Comparison of ENCODE assay signal across 18 cellular contexts in the genomic region with DNA sequence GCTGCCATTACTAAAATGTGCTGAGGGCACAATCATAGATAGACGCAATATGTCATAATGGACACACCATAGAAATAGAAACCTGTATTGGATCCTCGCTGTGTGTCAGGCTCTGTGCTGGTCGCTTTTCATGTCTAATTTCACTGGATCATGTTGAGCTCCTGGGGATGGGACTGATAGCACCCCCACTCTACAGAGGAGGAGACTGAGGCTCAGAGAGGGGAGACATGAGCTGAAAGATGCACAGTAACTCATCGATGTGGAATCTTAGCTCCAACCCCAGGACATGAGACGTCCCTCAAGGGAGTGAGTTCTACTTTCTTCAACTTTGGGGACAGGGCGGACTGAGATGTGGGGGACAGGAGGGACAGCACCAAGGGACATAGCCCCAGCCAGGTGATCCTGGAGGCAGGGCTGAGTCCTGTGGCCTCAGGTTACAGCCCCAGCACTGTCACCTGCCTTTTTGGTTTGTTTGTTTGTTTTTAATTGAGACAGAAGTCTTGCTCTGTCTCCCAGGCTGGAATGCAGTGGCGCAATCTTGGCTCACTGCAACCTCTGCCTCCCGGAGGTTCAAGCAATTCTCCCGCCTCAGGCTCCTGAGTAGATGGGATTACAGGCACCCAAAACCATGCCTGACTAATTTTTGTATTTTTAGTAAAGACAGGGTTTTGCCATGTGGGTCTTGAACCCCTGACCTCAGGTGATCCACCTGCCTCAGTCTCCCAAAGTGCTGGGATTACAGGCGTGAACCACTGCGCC. TPM values are rescaled to one million over a fixed set of nuclear protein-coding genes. Genes with fewer than 3 reads are reported as not detected.
DNase-seq lines count a peak whose midpoint lies in the region; ATAC-seq and TF ChIP-seq lines count a peak whose summit lies in the region.
"Had no signal": no experiment of that assay in that cellular context is flagged by ENCODE, and none has a peak within 500 bp of the region (broad histone marks: within the 10 kb centered on the region; RNA-seq: fewer than 3 reads in every experiment).

No MANE protein-coding gene starts in this region.

- H3K79me2 ChIP-seq in mesendoderm (ENCODE audit: control insufficient read depth, insufficient read depth, low read length), result no peaks in the 10 kb centered on the region

- no peak overlapping the region for H2BK120ac ChIP-seq in mesendoderm (ENCODE audit: low read depth, low read length)

- H3K4me3 ChIP-seq in breast epithelium (no peak overlapping the region), mesendoderm (ENCODE audit: low read length) (no peak overlapping the region)
- H3K4me3 ChIP-seq: gastrocnemius medialis, SK-N-MC had no signal

- no peak overlapping the region for H3K4me2 ChIP-seq in mesendoderm (ENCODE audit: low read length)

- H3K18ac ChIP-seq in mesendoderm (ENCODE audit: low read length), result no peak overlapping the region

- H3K4ac ChIP-seq in mesendoderm (ENCODE audit: low read depth, low read length), result no peak overlapping the region

- WGBS in mesendoderm (ENCODE audit: extremely low coverage, insufficient coverage, low lambda C conversion rate), result no CpG with 5 or more reads among the region's 11 CpGs

- no peak overlapping the region for H3K56ac ChIP-seq in mesendoderm (ENCODE audit: low read length)

- no peak overlapping the region for H3K23ac ChIP-seq in mesendoderm (ENCODE audit: low read length)

- no peaks in the 10 kb centered on the region for H3K79me1 ChIP-seq in mesendoderm (ENCODE audit: low read length)

- H4K5ac ChIP-seq in mesendoderm (ENCODE audit: low read length), result no peak overlapping the region

- H3K4me1 ChIP-seq in breast epithelium (peaks cover 0 to 3% of the 10 kb centered on the region in 2 donors), mesendoderm (ENCODE audit: control insufficient read depth, low read depth, low read length) (no peaks in the 10 kb centered on the region)
- H3K4me1 ChIP-seq: gastrocnemius medialis had no signal

- intact Hi-C loops in breast epithelium (cut with DNase I; ENCODE audit: low total_unique reads), result loop anchor here (5.0 kb wide), 1 partner anchor 1760 kb away; no protein-coding TSS in a partner anchor

- DNase-seq in Caki2 (ENCODE audit: low read depth), result peak; percentile 41
- DNase-seq in breast epithelium (ENCODE audit: low spot score in 2 of 2), result peak in 1 of 2 donors; percentile 74
- peak; percentile 43 for DNase-seq in mesendoderm
- no peak for DNase-seq in GM20000 (ENCODE audit: low spot score)
- DNase-seq in NCI-H82 (lab: John Stamatoyannopoulos, UW), result no peak
- DNase-seq in activated CD4-positive, alpha-beta T cell treated with anti-CD3 and anti-CD28 coated beads, Interleukin-2, amount 50 U/mL, for 4 hours, result no peak
- DNase-seq: activated CD4-positive, alpha-beta T cell treated with anti-CD3 and anti-CD28 coated beads for 36 hours; activated gamma-delta T cell treated with Interleukin-2 at 50 U/mL for 16 hours; aorta; gastrocnemius medialis; H9; NCI-H2029; NCI-H526; T1000 had no signal

- no peak overlapping the region for H2BK15ac ChIP-seq in mesendoderm (replicated peaks; ENCODE audit: low read depth)

- H3K36me3 ChIP-seq in breast epithelium (no peaks in the 10 kb centered on the region), mesendoderm (ENCODE audit: control insufficient read depth, insufficient read depth, low read length) (no peaks in the 10 kb centered on the region)
- H3K36me3 ChIP-seq: gastrocnemius medialis had no signal

- no peak for TF ChIP-seq RAD21 in Ishikawa (IDR thresholded peaks at IDR 0.05; ENCODE audit: low read depth)

- TF ChIP-seq CTCF in breast epithelium (IDR thresholded peaks at IDR 0.05), result no peak
- no peak for TF ChIP-seq CTCF in GM20000 (IDR thresholded peaks at IDR 0.05; ENCODE audit: extremely low read depth, missing control alignments)

- no peak overlapping the region for H4K8ac ChIP-seq in mesendoderm (ENCODE audit: low read depth, low read length)

- TF ChIP-seq POLR2A in breast epithelium (IDR thresholded peaks at IDR 0.05), result no peak

- H2AK5ac ChIP-seq in mesendoderm (ENCODE audit: low read length), result no peak overlapping the region

- no peaks in the 10 kb centered on the region for H3K9me3 ChIP-seq in breast epithelium
- H3K9me3 ChIP-seq: gastrocnemius medialis had no signal

- no peak for TF ChIP-seq EP300 in Ishikawa (IDR thresholded peaks at IDR 0.05; ENCODE audit: borderline replicate concordance)

- H3K27ac ChIP-seq in breast epithelium, result peak overlapping the region; percentile 45 to 64
- no peak overlapping the region for H3K27ac ChIP-seq in mesendoderm (ENCODE audit: low read depth, low read length)
- H3K27ac ChIP-seq: gastrocnemius medialis, SK-N-MC had no signal

- no peak overlapping the region for H3K9ac ChIP-seq in mesendoderm (ENCODE audit: low read length)

- ATAC-seq in HG03175 (IDR thresholded peaks at IDR 0.05; ENCODE audit: unreplicated experiment), result no peak
- ATAC-seq: activated CD4-positive, alpha-beta T cell treated with anti-CD3 and anti-CD28 coated beads for 36 hours; gastrocnemius medialis; Panc1 had no signal

- no peaks in the 10 kb centered on the region for H3K27me3 ChIP-seq in breast epithelium
- H3K27me3 ChIP-seq in mesendoderm (ENCODE audit: insufficient read depth, low read length, poor library complexity), result no peaks in the 10 kb centered on the region
- H3K27me3 ChIP-seq: gastrocnemius medialis had no signal

- in situ Hi-C loops in Caki2 (cut with HindIII; ENCODE audit: low pct_unique_long_range_greater_than_20kb, low sequenced_read_pairs), result no loop called here

- H2BK5ac ChIP-seq in mesendoderm (ENCODE audit: low read length), result no peak overlapping the region

TF ChIP-seq in Ishikawa, 13 proteins besides CTCF, POLR2A, EP300 and RAD21:
- TF ChIP-seq TEAD4 (IDR thresholded peaks at IDR 0.05) (peak; percentile 20; the same call in 1 of the 2 replicates), TCF12 (IDR thresholded peaks at IDR 0.05; ENCODE audit: low read depth) (no peak), CEBPB (IDR thresholded peaks at IDR 0.05) (peak; percentile 82)

RNA-seq across cellular contexts. Expression of a gene that starts 6.6 kb away (rescaled TPM):
- total RNA-seq in Caki2 (2014; rRNA removed; shearing (Covaris generic); ENCODE audit: low replicate concordance), result 321 and 340 TPM in 2 replicates
- total RNA-seq in breast epithelium, result 10 to 100 TPM; 48.8 to 79.0 (median 72.0) TPM
- 47.1 TPM for polyA plus RNA-seq in mesendoderm (2013, experiment 1 of 2)
- polyA plus RNA-seq in mesendoderm (2013, experiment 2 of 2), result 46.7 TPM

RNA-seq across cellular contexts. Expression of a gene that starts 15.7 kb away (rescaled TPM):
- 160 and 173 TPM in 2 replicates for total RNA-seq in Caki2 (2014; rRNA removed; shearing (Covaris generic); ENCODE audit: low replicate concordance)
- 100 to 1,000 TPM in 2 of 3 donors, 10 to 100 TPM in 1; 59.0 to 166 (median 102) TPM for total RNA-seq in breast epithelium
- polyA plus RNA-seq in mesendoderm (2013, experiment 1 of 2), result 28.6 TPM
- 30.0 TPM for polyA plus RNA-seq in mesendoderm (2013, experiment 2 of 2)

RNA-seq across cellular contexts. Expression of a gene that starts 26.9 kb away (rescaled TPM):
- total RNA-seq in Caki2 (2014; rRNA removed; shearing (Covaris generic); ENCODE audit: low replicate concordance), result 169 and 181 TPM in 2 replicates
- 10 to 100 TPM; 36.1 to 66.9 (median 43.4) TPM for total RNA-seq in breast epithelium
- polyA plus RNA-seq in mesendoderm (2013, experiment 1 of 2), result 154 TPM
- polyA plus RNA-seq in mesendoderm (2013, experiment 2 of 2), result 152 TPM

RNA-seq across cellular contexts. Expression of a gene that starts 27.4 kb away (rescaled TPM):
- 0.24 TPM in 1 of 2 replicates, not detected in the other for total RNA-seq in Caki2 (2014; rRNA removed; shearing (Covaris generic); ENCODE audit: low replicate concordance)
- 1 to 10 TPM in 1 of 3 donors, under 1 TPM in 1, not detected in 1; 0.48 to 1.3 TPM for total RNA-seq in breast epithelium
- polyA plus RNA-seq in mesendoderm (2013, experiment 1 of 2), result 0.11 TPM
- polyA plus RNA-seq in mesendoderm (2013, experiment 2 of 2), result 0.07 TPM
- polyA plus RNA-seq: aorta had no signal

Comparison
In these comparisons a context has a peak if more than half of its experiments do, and no peak if none do; other contexts are left out.
1. DNase-seq: peak in Caki2 (single experiment) and mesendoderm (single experiment); none in GM20000 (single experiment), NCI-H82 (single experiment) and activated CD4-positive, alpha-beta T cell treated with anti-CD3 and anti-CD28 coated beads, Interleukin-2, amount 50 U/mL, for 4 hours (0 of 2).